Comparison of ENCODE assay signal across 10 cellular contexts in the genomic region with DNA sequence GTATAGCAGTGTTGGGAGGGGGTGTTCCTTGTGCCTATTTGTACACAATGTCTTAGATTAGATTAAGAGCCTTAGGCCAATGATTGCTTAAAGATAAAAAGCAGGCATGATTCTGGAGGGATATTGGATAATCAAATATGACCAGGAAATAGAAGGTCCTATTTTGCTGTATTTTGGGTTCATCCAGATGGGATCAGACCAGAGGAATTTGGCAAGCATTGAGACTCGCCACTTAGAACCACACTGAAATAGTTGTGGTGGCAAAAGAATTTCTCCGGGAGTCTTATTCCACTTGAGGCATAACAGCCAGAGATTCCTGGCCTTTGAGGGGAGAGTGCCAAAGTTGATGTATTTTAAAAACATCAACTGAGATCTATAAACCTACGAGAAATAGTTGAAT.
A peak's percentile ranks its signal among the peaks of the same experiment; 100 is the strongest.
DNase-seq lines count a peak whose midpoint lies in the region; ATAC-seq and TF ChIP-seq lines count a peak whose summit lies in the region.
"Had no signal": no experiment of that assay in that cellular context is flagged by ENCODE, and none has a peak within 500 bp of the region (broad histone marks: within the 10 kb centered on the region; RNA-seq: fewer than 3 reads in every experiment).

No MANE protein-coding gene starts in this region.

- no TSS peak for BruUV-seq in IMR-90 (replicated peaks; lab: Mats Ljungman, UMichigan)

- no peaks in the 10 kb centered on the region for H4K20me1 ChIP-seq in IMR-90 (ENCODE audit: insufficient read depth, low read length)

- DNase-seq in IMR-90, result peak; percentile 96
- peak; percentile 96 to 97 for DNase-seq in cardiac fibroblast (ENCODE audit: low read depth in 2 of 2)
- no peak for DNase-seq in Ammon's horn (ENCODE audit: low spot score)
- DNase-seq in activated CD4-positive, alpha-beta T cell treated with anti-CD3 and anti-CD28 coated beads for 1 hour, result no peak
- DNase-seq in activated effector memory CD4-positive, alpha-beta T cell treated with Interleukin-2 at 50 U/mL for 16 hours, result no peak
- no peak for DNase-seq in NCI-H82 treated with DMSO at 0.1 percent for 48 hours (lab: John Stamatoyannopoulos, UW; ENCODE audit: unreplicated experiment)
- DNase-seq: activated CD4-positive, alpha-beta T cell treated with anti-CD3 and anti-CD28 coated beads for 4 hours; central memory CD4-positive, alpha-beta T cell had no signal

- POLR2A ChIA-PET in IMR-90 (lab: Charles Lee; ENCODE audit: unreplicated experiment), result no interaction called here

- no peak for TF ChIP-seq RAD21 in IMR-90 (IDR thresholded peaks at IDR 0.05; ENCODE audit: low read length)

- peak overlapping the region; percentile 48; the same call in 1 of the 2 replicates for H3K4ac ChIP-seq in IMR-90 (ENCODE audit: low read depth, low read length)

- no peak overlapping the region for H3K23ac ChIP-seq in IMR-90 (ENCODE audit: low read depth, low read length)

- H3K79me2 ChIP-seq in ACC112 (ENCODE audit: control insufficient read depth, insufficient read depth, low read length, unreplicated experiment), result no peaks in the 10 kb centered on the region

- H2BK15ac ChIP-seq in IMR-90 (ENCODE audit: low read depth, low read length), result peak overlapping the region; percentile 29; the same call in 1 of the 3 replicates

- H3K4me1 ChIP-seq in ACC112 (ENCODE audit: control insufficient read depth, insufficient read depth, low read length, unreplicated experiment) (peaks cover 62% of the 10 kb centered on the region), IMR-90 (ENCODE audit: control insufficient read depth, insufficient read depth, low read length) (peaks cover 14% of the 10 kb centered on the region), muscle layer of colon (ENCODE audit: insufficient read depth, low read length) (peaks cover 46% of the 10 kb centered on the region)

- H2AFZ ChIP-seq in ACC112 (ENCODE audit: low read length, unreplicated experiment), result peak overlapping the region; percentile 9
- H2AFZ ChIP-seq in IMR-90 (replicated peaks; ENCODE audit: low read length, poor library complexity), result no peak overlapping the region

- no peak overlapping the region for H2AK9ac ChIP-seq in IMR-90 (replicated peaks; ENCODE audit: low read depth, low read length, poor library complexity)

- no peaks in the 10 kb centered on the region for H3K36me3 ChIP-seq in ACC112 (ENCODE audit: insufficient read depth, low read length)
- no peaks in the 10 kb centered on the region for H3K36me3 ChIP-seq in IMR-90 (ENCODE audit: control insufficient read depth, insufficient read depth, low read length)
- no peaks in the 10 kb centered on the region for H3K36me3 ChIP-seq in muscle layer of colon (ENCODE audit: insufficient read depth, low read length)

- TF ChIP-seq CTCF in IMR-90 (conservative IDR thresholded peaks at IDR 0.05; ENCODE audit: low read depth, low read length), result no peak
- no peak for TF ChIP-seq CTCF in cardiac fibroblast (IDR thresholded peaks at IDR 0.05; ENCODE audit: low read depth, low read length)

- H3K27ac ChIP-seq in ACC112 (ENCODE audit: low read depth, low read length) (peak overlapping the region; percentile 85), IMR-90 (ENCODE audit: insufficient read depth, low read length) (no peak overlapping the region), muscle layer of colon (ENCODE audit: low read depth, low read length) (peak overlapping the region; percentile 79)

- H2BK120ac ChIP-seq in IMR-90 (ENCODE audit: low read depth, low read length), result peak overlapping the region; percentile 84; the same call in 1 of the 2 replicates

- H3K4me3 ChIP-seq in ACC112 (ENCODE audit: low read depth, low read length), result peak overlapping the region; percentile 11
- no peak overlapping the region for H3K4me3 ChIP-seq in IMR-90 (ENCODE audit: insufficient read depth, low read depth, low read length)
- H3K4me3 ChIP-seq in cardiac fibroblast (replicated peaks in 1 of 2; ENCODE audit: low read depth in 2 of 2, low read length in 2 of 2), result no peak overlapping the region
- no peak overlapping the region for H3K4me3 ChIP-seq in muscle layer of colon (ENCODE audit: low read depth in 1 of 2, low read length in 2 of 2)

- H3K79me1 ChIP-seq in IMR-90 (ENCODE audit: low read depth in 1 of 2, low read length in 2 of 2), result 0 out of 4 replicates have a peak, but pooled peaks cover 0 to 7% of the 10 kb centered on the region in 2 experiments

- H3K18ac ChIP-seq in IMR-90 (ENCODE audit: low read depth, low read length), result peak overlapping the region; percentile 96; the same call in 1 of the 2 replicates

- no peaks in the 10 kb centered on the region for H3K27me3 ChIP-seq in ACC112 (ENCODE audit: insufficient read depth, low read length)
- no peaks in the 10 kb centered on the region for H3K27me3 ChIP-seq in IMR-90 (ENCODE audit: control insufficient read depth, insufficient read depth, low read length)
- H3K27me3 ChIP-seq in muscle layer of colon (ENCODE audit: control insufficient read depth in 1 of 2, insufficient read depth in 2 of 2, low read length in 2 of 2), result no peaks in the 10 kb centered on the region

- H3K9me3 ChIP-seq in IMR-90 (ENCODE audit: control insufficient read depth, insufficient read depth, low read length), result no peaks in the 10 kb centered on the region; the same call in 1 of the 2 replicates
- no peaks in the 10 kb centered on the region for H3K9me3 ChIP-seq in muscle layer of colon (ENCODE audit: low read length)

- no peak overlapping the region; the same call in 1 of the 2 replicates for H2BK20ac ChIP-seq in IMR-90 (ENCODE audit: low read depth, low read length)

- intact Hi-C loops in IMR-90 (cut with micrococcal nuclease), result loop anchor here (5.0 to 10.0 kb wide), 3 partner anchors 85 to 648 kb away; partner anchors contain the start of gene ZFP36L1

- no peak overlapping the region; the same call in 1 of the 2 replicates for H4K5ac ChIP-seq in IMR-90 (ENCODE audit: low read depth, low read length)

- H4K8ac ChIP-seq in IMR-90 (ENCODE audit: low read depth in 2 of 2, low read length in 2 of 2), result peak overlapping the region in 1 of 2 experiments; percentile 74; a peak in 1 of 4 replicates

- no peak overlapping the region for H3K56ac ChIP-seq in IMR-90 (ENCODE audit: extremely low read depth, insufficient read depth, low read length)

- no peak overlapping the region for H3K14ac ChIP-seq in IMR-90 (replicated peaks; ENCODE audit: low read depth, low read length)

- ATAC-seq in IMR-90 (ENCODE audit: low read depth), result peak; percentile 94

- H3K9ac ChIP-seq in IMR-90 (ENCODE audit: low read depth, low read length) (no peak overlapping the region), muscle layer of colon (ENCODE audit: low read length) (no peak overlapping the region)

- in situ Hi-C loops in IMR-90 (cut with MboI; ENCODE audit: low sequenced_read_pairs), result loop anchor here (5.0 kb wide), 1 partner anchor 85 kb away; no protein-coding TSS in a partner anchor

- H2BK5ac ChIP-seq in IMR-90 (ENCODE audit: low read depth, low read length, poor library complexity, severe bottlenecking), result peak overlapping the region; percentile 89

- dilution Hi-C loops in IMR-90 (cut with HindIII; ENCODE audit: low sequenced_read_pairs, unreplicated experiment), result no loop called here

- peaks cover 7% of the 10 kb centered on the region; the same call in 1 of the 2 replicates for H3K9me1 ChIP-seq in IMR-90 (ENCODE audit: insufficient read depth, low read length)

- H2AK5ac ChIP-seq in IMR-90 (ENCODE audit: low read depth, low read length), result no peak overlapping the region

- no peak for TF ChIP-seq POLR2A in IMR-90 (IDR thresholded peaks at IDR 0.05; ENCODE audit: low read depth, low read length)

- peak overlapping the region; percentile 72; the same call in 1 of the 2 replicates for H3K4me2 ChIP-seq in IMR-90 (ENCODE audit: low read depth, low read length)

- H4K91ac ChIP-seq in IMR-90 (ENCODE audit: insufficient read depth, low read depth, low read length), result no peak overlapping the region

- no CpG with 5 or more reads among the region's 3 CpGs for WGBS in IMR-90 (ENCODE audit: extremely low coverage in 2 of 2, insufficient read length in 1 of 2), 2 experiments

- CTCF ChIA-PET in IMR-90 (lab: Yijun Ruan, JAX), result no interaction called here

TF ChIP-seq in IMR-90, 13 proteins besides CTCF, POLR2A, EP300 and RAD21:
- TF ChIP-seq, protein P1, sequence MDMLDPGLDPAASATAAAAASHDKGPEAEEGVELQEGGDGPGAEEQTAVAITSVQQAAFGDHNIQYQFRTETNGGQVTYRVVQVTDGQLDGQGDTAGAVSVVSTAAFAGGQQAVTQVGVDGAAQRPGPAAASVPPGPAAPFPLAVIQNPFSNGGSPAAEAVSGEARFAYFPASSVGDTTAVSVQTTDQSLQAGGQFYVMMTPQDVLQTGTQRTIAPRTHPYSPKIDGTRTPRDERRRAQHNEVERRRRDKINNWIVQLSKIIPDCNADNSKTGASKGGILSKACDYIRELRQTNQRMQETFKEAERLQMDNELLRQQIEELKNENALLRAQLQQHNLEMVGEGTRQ (IDR thresholded peaks at IDR 0.05; ENCODE audit: low read depth, low read length), result no peak
- TF ChIP-seq RCOR1 (IDR thresholded peaks at IDR 0.05; ENCODE audit: insufficient replicate concordance, low read length), result peak; percentile 53

Comparison
In these comparisons a context has a peak if more than half of its experiments do, and no peak if none do; other contexts are left out.
1. DNase-seq: peak in IMR-90 (single experiment) and cardiac fibroblast (2 of 2); none in Ammon's horn (single experiment), activated CD4-positive, alpha-beta T cell treated with anti-CD3 and anti-CD28 coated beads for 1 hour (single experiment), activated effector memory CD4-positive, alpha-beta T cell treated with Interleukin-2 at 50 U/mL for 16 hours (single experiment) and NCI-H82 treated with DMSO at 0.1 percent for 48 hours (single experiment).